In genomic region chr10:84563868-84564267, GRCh38 we compare ENCODE assay signal across 10 cellular contexts.
DNase-seq lines count a peak whose midpoint lies in the region; ATAC-seq, FAIRE-seq and TF ChIP-seq lines count a peak whose summit lies in the region.
"Had no signal": no experiment of that assay in that cellular context is flagged by ENCODE, and none has a peak within 500 bp of the region (broad histone marks: within the 10 kb centered on the region; RNA-seq: fewer than 3 reads in every experiment).

No MANE protein-coding gene starts in this region.

- TF ChIP-seq EP300 in HepG2 (IDR thresholded peaks at IDR 0.05; ENCODE audit: low read depth in 2 of 2, low read length in 2 of 2) (no peak), HepG2 (CRISPR knock-in tag; IDR thresholded peaks at IDR 0.05; ENCODE audit: borderline replicate concordance) (no peak)

- CTCF ChIA-PET in HepG2 (lab: Yijun Ruan, JAX; ENCODE audit: low intra/inter-chr PET ratio, low total read pairs), result no interaction called here

- DNase-seq in NB4 (ENCODE audit: low read depth) (peak; percentile 73), HepG2 (ENCODE audit: low spot score) (no peak), DMS153 treated with DMSO at 0.1 percent for 48 hours (lab: John Stamatoyannopoulos, UW; ENCODE audit: unreplicated experiment) (no peak), mucosa of gallbladder (ENCODE audit: low spot score) (no peak), pancreas (no peak)
- DNase-seq: SJCRH30; stimulated activated CD4-positive, alpha-beta T cell treated with anti-CD3 and anti-CD28 coated beads, Interleukin-4, amount 100 ng/mL, for 24 hours had no signal

- no peak overlapping the region for H3K9ac ChIP-seq in HepG2 (ENCODE audit: insufficient read depth, low read depth, low read length)

- H3K4me1 ChIP-seq in HepG2 (ENCODE audit: insufficient read depth, low read length) (no peaks in the 10 kb centered on the region), pancreas (no peaks in the 10 kb centered on the region)
- H3K4me1 ChIP-seq: SJCRH30 had no signal

- ATAC-seq in GM18498 (IDR thresholded peaks at IDR 0.05; ENCODE audit: unreplicated experiment) (peak; percentile 62), GM21381 (IDR thresholded peaks at IDR 0.05; ENCODE audit: unreplicated experiment) (peak; percentile 69), HG02981 (IDR thresholded peaks at IDR 0.05; ENCODE audit: unreplicated experiment) (peak; percentile 42), HepG2 (no peak), pancreas (no peak)

- H3K4me2 ChIP-seq in HepG2 (ENCODE audit: low read depth, low read length), result no peak overlapping the region

- H3K27ac ChIP-seq in HepG2 (ENCODE audit: extremely low read length, insufficient read depth, low read length) (no peak overlapping the region), pancreas (no peak overlapping the region)
- H3K27ac ChIP-seq: SJCRH30 had no signal

- no peaks in the 10 kb centered on the region for H3K36me3 ChIP-seq in HepG2 (replicated peaks in 1 of 2; ENCODE audit: control insufficient read depth in 1 of 2, insufficient read depth in 2 of 2, low read length in 2 of 2)
- H3K36me3 ChIP-seq in pancreas, result no peaks in the 10 kb centered on the region
- H3K36me3 ChIP-seq: SJCRH30 had no signal

- H3K9me3 ChIP-seq in HepG2 (ENCODE audit: low read length) (no peaks in the 10 kb centered on the region), pancreas (no peaks in the 10 kb centered on the region)
- H3K9me3 ChIP-seq: SJCRH30 had no signal

- POLR2A ChIA-PET in HepG2 (lab: Yijun Ruan, JAX), result no interaction called here

- H3K27me3 ChIP-seq in HepG2 (ENCODE audit: control insufficient read depth in 1 of 2, insufficient read depth in 2 of 2, low read length in 2 of 2) (peaks cover 0 to 6% of the 10 kb centered on the region in 2 experiments; a peak in 1 of 5 replicates), pancreas (no peaks in the 10 kb centered on the region)
- H3K27me3 ChIP-seq: SJCRH30 had no signal

- H4K20me1 ChIP-seq in HepG2 (ENCODE audit: insufficient read depth, low read length), result no peaks in the 10 kb centered on the region

- H3K4me3 ChIP-seq in NB4 (ENCODE audit: low read depth, low read length) (no peak overlapping the region), HepG2 (replicated peaks in 1 of 3; ENCODE audit: insufficient read depth in 1 of 3, low read depth in 2 of 3, low read length in 3 of 3) (no peak overlapping the region), pancreas (no peak overlapping the region)
- H3K4me3 ChIP-seq: SJCRH30 had no signal

- in situ Hi-C loops in HepG2 (cut with HindIII; ENCODE audit: extremely low pct_ligation_motif_present, low pct_unique_long_range_greater_than_20kb), result no loop called here

- H2AFZ ChIP-seq in HepG2 (ENCODE audit: low read length), result no peak overlapping the region

- TF ChIP-seq CTCF in NB4 (IDR thresholded peaks at IDR 0.05; ENCODE audit: low read depth, low read length) (no peak), HepG2 (CRISPR knock-in tag; IDR thresholded peaks at IDR 0.05) (no peak), pancreas (IDR thresholded peaks at IDR 0.05) (no peak)

- FAIRE-seq in HepG2 (lab: Jason Lieb, UNC), result no peak
- no peak for FAIRE-seq in pancreas (lab: Jason Lieb, UNC)

- no TSS peak for BruUV-seq in HepG2 (replicated peaks; lab: Mats Ljungman, UMichigan)

- intact Hi-C loops in HepG2 (cut with micrococcal nuclease; ENCODE audit: unreplicated experiment) (no loop called here), pancreas (cut with DNase I) (no loop called here)

- H3K79me2 ChIP-seq in HepG2 (ENCODE audit: insufficient read depth, low read length), result no peaks in the 10 kb centered on the region

- 51% methylated on average over 4 of the region's 4 CpGs for WGBS in HepG2 (ENCODE audit: low lambda C conversion rate)
- 37 to 57% methylated on average over 4 of the region's 4 CpGs for WGBS in pancreas, 2 donors

- TF ChIP-seq POLR2A in NB4 (IDR thresholded peaks at IDR 0.05; ENCODE audit: extremely low read depth, insufficient read length), result no peak
- no peak for TF ChIP-seq POLR2A in HepG2 (IDR thresholded peaks at IDR 0.05; ENCODE audit: insufficient read depth in 1 of 2, low read depth in 2 of 2, low read length in 2 of 2)

- TF ChIP-seq RAD21 in HepG2 (CRISPR knock-in tag; IDR thresholded peaks at IDR 0.05), result no peak

TF ChIP-seq in HepG2, 621 proteins besides CTCF, POLR2A, EP300 and RAD21:
- no peak for TF ChIP-seq SP5 (CRISPR knock-in tag; IDR thresholded peaks at IDR 0.05; ENCODE audit: borderline replicate concordance, low read depth)
- TF ChIP-seq KAT2B (IDR thresholded peaks at IDR 0.05; ENCODE audit: borderline replicate concordance, low read depth, low read length), result no peak
- TF ChIP-seq HDAC6 (IDR thresholded peaks at IDR 0.05; ENCODE audit: low read depth, low read length), result no peak
- no peak for TF ChIP-seq FOXJ3 (CRISPR knock-in tag; IDR thresholded peaks at IDR 0.05; ENCODE audit: borderline replicate concordance)
- no peak for TF ChIP-seq HHEX (CRISPR knock-in tag; IDR thresholded peaks at IDR 0.05)
- TF ChIP-seq ZNF326 (CRISPR knock-in tag; IDR thresholded peaks at IDR 0.05; ENCODE audit: borderline replicate concordance), result no peak
- TF ChIP-seq TRAFD1 (CRISPR knock-in tag; IDR thresholded peaks at IDR 0.05; ENCODE audit: borderline replicate concordance), result no peak

Comparison
In these comparisons a context has a peak if more than half of its experiments do, and no peak if none do; other contexts are left out.
1. ATAC-seq: peak in GM18498 (single experiment), GM21381 (single experiment) and HG02981 (single experiment); none in HepG2 (single experiment) and pancreas (0 of 4).